Comparison of ENCODE assay signal across 31 cellular contexts in the genomic region with DNA sequence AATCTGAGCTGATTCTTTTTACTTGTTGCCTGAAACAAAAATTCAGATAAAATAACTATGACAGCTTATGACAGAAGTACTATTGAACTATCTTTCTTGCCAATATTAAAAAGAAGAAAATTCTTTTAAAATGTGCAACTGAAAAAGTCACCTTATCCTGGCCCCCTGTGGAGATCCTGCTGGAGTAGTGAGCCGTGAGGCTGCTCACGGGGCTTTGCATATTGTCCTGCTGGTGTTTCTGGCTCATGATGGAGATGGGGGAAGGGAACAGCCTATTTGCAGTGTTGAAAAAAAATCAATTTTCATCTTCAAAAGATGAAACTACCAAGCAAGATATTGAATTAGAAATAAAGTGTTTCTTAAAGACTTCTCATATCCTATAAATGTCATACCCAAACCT.
"Had no signal": no experiment of that assay in that cellular context is flagged by ENCODE, and none has a peak within 500 bp of the region (broad histone marks: within the 10 kb centered on the region; RNA-seq: fewer than 3 reads in every experiment).

No MANE protein-coding gene starts in this region.

- H3K27ac ChIP-seq: epithelial cell of prostate, esophagus squamous epithelium, heart right ventricle, ovary, skin epidermis, thoracic aorta, uterus had no signal

- H3K4me1 Mint-ChIP-seq: activated B cell treated with CpG ODN at 0.5 μM for 24 hours; central memory CD8-positive, alpha-beta T cell; mesothelial cell of epicardium; naive B cell; stimulated activated effector memory CD8-positive, alpha-beta T cell treated with anti-CD3 and anti-CD28 coated beads, Interleukin-12 subunit alpha, Interleukin-12 subunit beta, amount 100 ng/mL, for 72 hours had no signal

- DNase-seq: activated B cell treated with CpG ODN at 0.5 μM for 24 hours; activated CD4-positive, alpha-beta T cell treated with anti-CD3 and anti-CD28 coated beads, Interleukin-2, amount 50 U/mL, for 1 hour; activated CD8-positive, alpha-beta T cell treated with anti-CD3 and anti-CD28 coated beads for 36 hours; activated effector memory CD4-positive, alpha-beta T cell treated with Interleukin-2 at 50 U/mL for 16 hours; activated naive CD4-positive, alpha-beta T cell treated with Interleukin-2 at 50 U/mL for 16 hours; anterior cingulate cortex; esophagus squamous epithelium; foreskin melanocyte; heart right ventricle; kidney; left colon; mammary epithelial cell; naive B cell; nephron progenitor cell; ovary; stimulated activated CD4-positive, alpha-beta T cell treated with anti-CD3 and anti-CD28 coated beads, Interleukin-12 subunit alpha, Interleukin-12 subunit beta, amount 100 ng/mL, for 4 hours; stimulated activated CD4-positive, alpha-beta T cell treated with anti-CD3 and anti-CD28 coated beads, Interleukin-4, amount 100 ng/mL, for 24 hours; uterus had no signal

- H3K27me3 ChIP-seq: esophagus squamous epithelium, heart right ventricle, ovary, uterus had no signal

- H3K36me3 Mint-ChIP-seq: activated naive CD8-positive, alpha-beta T cell; mesothelial cell of epicardium; stimulated activated effector memory CD8-positive, alpha-beta T cell treated with anti-CD3 and anti-CD28 coated beads, Interleukin-12 subunit alpha, Interleukin-12 subunit beta, amount 100 ng/mL, for 72 hours; type B pancreatic cell had no signal

- H3K4me1 ChIP-seq: esophagus squamous epithelium, heart right ventricle, uterus had no signal

- H3K9me3 ChIP-seq: esophagus squamous epithelium, ovary, thoracic aorta, uterus had no signal

- H3K27ac Mint-ChIP-seq: activated B cell treated with CpG ODN at 0.5 μM for 24 hours; activated CD8-positive, alpha-beta T cell treated with anti-CD3 and anti-CD28 coated beads for 36 hours; activated naive CD8-positive, alpha-beta T cell; dendritic cell treated with granulocyte-macrophage colony-stimulating factor and Interleukin-4, amounts not matched to agents 40 ng/mL and 50 ng/mL, for 4 days; mesothelial cell of epicardium; naive B cell; nephron progenitor cell; progenitor cell of endocrine pancreas; stimulated activated effector memory CD8-positive, alpha-beta T cell treated with anti-CD3 and anti-CD28 coated beads, Interleukin-12 subunit alpha, Interleukin-12 subunit beta, amount 100 ng/mL, for 72 hours; stimulated activated naive CD8-positive, alpha-beta T cell treated with anti-CD3 and anti-CD28 coated beads, Interleukin-15, Interleukin-2, amounts not matched to agents 100 ng/mL and 50 ng/mL, for 24 hours; type B pancreatic cell had no signal

- H3K4me3 Mint-ChIP-seq: activated B cell treated with CpG ODN at 0.5 μM for 24 hours; activated CD8-positive, alpha-beta T cell treated with anti-CD3 and anti-CD28 coated beads for 36 hours; activated naive CD8-positive, alpha-beta T cell; central memory CD8-positive, alpha-beta T cell; dendritic cell treated with granulocyte-macrophage colony-stimulating factor and Interleukin-4, amounts not matched to agents 40 ng/mL and 50 ng/mL, for 4 days; mesothelial cell of epicardium; naive B cell; nephron progenitor cell; stimulated activated effector memory CD8-positive, alpha-beta T cell treated with anti-CD3 and anti-CD28 coated beads, Interleukin-12 subunit alpha, Interleukin-12 subunit beta, amount 100 ng/mL, for 72 hours; stimulated activated naive CD8-positive, alpha-beta T cell treated with anti-CD3 and anti-CD28 coated beads, Interleukin-15, Interleukin-2, amounts not matched to agents 100 ng/mL and 50 ng/mL, for 24 hours; type B pancreatic cell had no signal

- FAIRE-seq: bronchial epithelial cell, kidney had no signal

- H3K27me3 Mint-ChIP-seq: activated B cell treated with CpG ODN at 0.5 μM for 24 hours; activated CD8-positive, alpha-beta T cell treated with anti-CD3 and anti-CD28 coated beads for 36 hours; central memory CD8-positive, alpha-beta T cell; dendritic cell treated with granulocyte-macrophage colony-stimulating factor and Interleukin-4, amounts not matched to agents 40 ng/mL and 50 ng/mL, for 4 days; naive B cell; progenitor cell of endocrine pancreas; type B pancreatic cell had no signal

- ATAC-seq: activated CD8-positive, alpha-beta T cell treated with anti-CD3 and anti-CD28 coated beads for 36 hours; heart right ventricle; left colon; sciatic nerve; stimulated activated effector memory CD8-positive, alpha-beta T cell treated with anti-CD3 and anti-CD28 coated beads, Interleukin-12 subunit alpha, Interleukin-12 subunit beta, amount 100 ng/mL, for 72 hours had no signal

- H3K36me3 ChIP-seq: esophagus squamous epithelium, heart right ventricle, ovary, thoracic aorta, uterus had no signal

- H3K4me3 ChIP-seq: esophagus squamous epithelium, heart right ventricle, ovary, skin epidermis, thoracic aorta, uterus had no signal
